Comparison of ENCODE assay signal across 13 cellular contexts in the genomic region with DNA sequence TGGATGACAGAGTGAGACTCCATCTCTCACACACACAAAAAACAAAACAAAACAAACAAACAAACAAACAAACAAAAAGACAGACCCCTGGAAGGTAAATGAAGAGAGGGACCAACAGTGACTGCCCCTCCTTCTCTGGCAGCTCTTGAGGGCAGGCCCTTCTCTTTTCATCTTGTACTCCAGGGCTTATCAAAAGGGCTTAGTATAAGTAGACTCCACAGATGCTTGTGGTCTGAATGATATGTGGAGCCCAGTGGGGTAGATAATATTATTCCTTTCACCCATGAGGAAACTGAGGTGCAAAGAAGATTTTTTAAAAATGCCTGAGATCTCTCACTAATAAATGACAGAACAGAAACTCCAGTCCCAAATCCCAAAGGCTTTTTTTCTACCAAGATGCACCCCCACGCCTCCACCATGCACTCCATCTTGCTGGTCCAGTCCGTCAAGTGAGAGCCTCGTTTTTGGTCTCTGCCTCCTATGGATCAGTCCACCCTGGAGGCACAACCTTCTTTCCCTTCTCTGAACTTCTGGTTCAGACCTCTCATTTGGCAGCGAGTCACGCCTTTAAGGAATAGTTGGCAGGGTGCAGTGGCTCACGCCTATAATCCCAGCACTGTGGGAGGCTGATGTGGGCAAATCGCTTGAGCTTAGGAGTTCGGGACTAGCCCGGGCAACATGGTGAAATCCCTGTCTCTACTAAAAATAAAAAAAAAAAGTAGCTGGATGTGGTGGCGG. TPM values are rescaled to one million over a fixed set of nuclear protein-coding genes. Genes with fewer than 3 reads are reported as not detected.
DNase-seq lines count a peak whose midpoint lies in the region; ATAC-seq and TF ChIP-seq lines count a peak whose summit lies in the region.
"Had no signal": no experiment of that assay in that cellular context is flagged by ENCODE, and none has a peak within 500 bp of the region (broad histone marks: within the 10 kb centered on the region; RNA-seq: fewer than 3 reads in every experiment).

No MANE protein-coding gene starts in this region.

- H3K27ac Mint-ChIP-seq in activated CD8-positive, alpha-beta T cell treated with anti-CD3 and anti-CD28 coated beads for 36 hours: peak overlapping the region; percentile 39
- H3K27ac Mint-ChIP-seq in activated CD8-positive, alpha-beta T cell treated with anti-CD3 and anti-CD28 coated beads, Interleukin-2, amount 10 ng/mL, durations not matched to agents 7 days and 5 days: no peak overlapping the region
- peak overlapping the region; percentile 72 for H3K27ac Mint-ChIP-seq in activated naive CD8-positive, alpha-beta T cell
- peak overlapping the region in 3 of 6 donors; percentile 52 to 84 (median 78) for H3K27ac Mint-ChIP-seq in naive B cell

- no peak for TF ChIP-seq CTCF in activated CD8-positive, alpha-beta T cell treated with anti-CD3 and anti-CD28 coated beads for 36 hours (IDR thresholded peaks at IDR 0.05)
- no peak for TF ChIP-seq CTCF in HEK293 (tag by site-specific recombination; IDR thresholded peaks at IDR 0.05)

- POLR2A ChIA-PET in activated CD8-positive, alpha-beta T cell treated with anti-CD3 and anti-CD28 coated beads for 36 hours (lab: Charles Lee): interaction anchor here (0.7 to 18.4 kb wide), 16 partner anchors 12 to 341 kb away, joined by 3 to 326 read pairs (median 5); partner anchors contain the start of genes N4BP2 and RHOH
- POLR2A ChIA-PET in activated CD8-positive, alpha-beta T cell treated with anti-CD3 and anti-CD28 coated beads, Interleukin-2, amount 10 ng/mL, durations not matched to agents 7 days and 5 days (lab: Charles Lee): interaction anchor here (0.8 to 3.9 kb wide), 10 partner anchors 10 to 262 kb away, joined by 3 to 34 read pairs (median 5); partner anchors contain the start of gene N4BP2
- POLR2A ChIA-PET in HEK293 (lab: Yijun Ruan, JAX): no interaction called here

- no peaks in the 10 kb centered on the region for H3K36me3 ChIP-seq in HEK293 (ENCODE audit: control insufficient read depth in 2 of 2, insufficient read depth in 1 of 2, low read length in 2 of 2)
- H3K36me3 ChIP-seq: adrenal gland, thoracic aorta had no signal

- no peak for DNase-seq in activated CD8-positive, alpha-beta T cell treated with anti-CD3 and anti-CD28 coated beads for 36 hours
- DNase-seq in activated CD8-positive, alpha-beta T cell treated with anti-CD3 and anti-CD28 coated beads, Interleukin-2, amount 10 ng/mL, durations not matched to agents 7 days and 5 days: no peak
- DNase-seq in naive B cell (no peak), NCI-H2227 treated with DMSO at 0.1 percent for 48 hours (lab: John Stamatoyannopoulos, UW) (no peak)
- no peak for DNase-seq in central memory CD4-positive, alpha-beta T cell
- DNase-seq in stimulated activated CD4-positive, alpha-beta T cell treated with anti-CD3 and anti-CD28 coated beads, Interleukin-2, amount 100 ng/mL, for 48 hours: no peak
- DNase-seq: cortex of kidney, DMS153, NCI-H1092 treated with DMSO at 0.1 percent for 48 hours had no signal

- H3K4me1 ChIP-seq in HEK293 (ENCODE audit: control insufficient read depth, insufficient read depth, low read length): 0 out of 2 replicates have a peak, but pooled peaks cover 3% of the 10 kb centered on the region

- H3K36me3 Mint-ChIP-seq in activated CD8-positive, alpha-beta T cell treated with anti-CD3 and anti-CD28 coated beads for 36 hours (ENCODE audit: low read depth): no peaks in the 10 kb centered on the region
- no peaks in the 10 kb centered on the region for H3K36me3 Mint-ChIP-seq in activated CD8-positive, alpha-beta T cell treated with anti-CD3 and anti-CD28 coated beads, Interleukin-2, amount 10 ng/mL, durations not matched to agents 7 days and 5 days (ENCODE audit: low read depth)
- no peaks in the 10 kb centered on the region for H3K36me3 Mint-ChIP-seq in activated naive CD8-positive, alpha-beta T cell
- no peaks in the 10 kb centered on the region for H3K36me3 Mint-ChIP-seq in naive B cell

- no peaks in the 10 kb centered on the region for H3K9me3 Mint-ChIP-seq in activated CD8-positive, alpha-beta T cell treated with anti-CD3 and anti-CD28 coated beads for 36 hours
- no peaks in the 10 kb centered on the region for H3K9me3 Mint-ChIP-seq in activated CD8-positive, alpha-beta T cell treated with anti-CD3 and anti-CD28 coated beads, Interleukin-2, amount 10 ng/mL, durations not matched to agents 7 days and 5 days (ENCODE audit: insufficient read depth)
- H3K9me3 Mint-ChIP-seq in activated naive CD8-positive, alpha-beta T cell (ENCODE audit: low read depth): no peaks in the 10 kb centered on the region
- no peaks in the 10 kb centered on the region for H3K9me3 Mint-ChIP-seq in naive B cell

- H3K4me3 ChIP-seq in HEK293 (ENCODE audit: low read depth, low read length): no peak overlapping the region

- no peak overlapping the region for H3K27ac ChIP-seq in HEK293 (ENCODE audit: extremely low read depth, low read depth, low read length)

- intact Hi-C loops in activated CD8-positive, alpha-beta T cell treated with anti-CD3 and anti-CD28 coated beads for 36 hours (cut with micrococcal nuclease): loop anchor here (10.0 kb wide), 1 partner anchor 623 kb away; the partner anchor contains the start of gene UBE2K

- H3K4me1 Mint-ChIP-seq in activated CD8-positive, alpha-beta T cell treated with anti-CD3 and anti-CD28 coated beads for 36 hours (ENCODE audit: low read depth): peaks cover 60% of the 10 kb centered on the region
- H3K4me1 Mint-ChIP-seq in activated CD8-positive, alpha-beta T cell treated with anti-CD3 and anti-CD28 coated beads, Interleukin-2, amount 10 ng/mL, durations not matched to agents 7 days and 5 days (ENCODE audit: low read depth): peaks cover 53% of the 10 kb centered on the region
- peaks cover 55% of the 10 kb centered on the region for H3K4me1 Mint-ChIP-seq in activated naive CD8-positive, alpha-beta T cell (ENCODE audit: low read depth)
- peaks cover 13 to 22% (median 21%) of the 10 kb centered on the region in 3 donors for H3K4me1 Mint-ChIP-seq in naive B cell

- H3K27me3 Mint-ChIP-seq in activated CD8-positive, alpha-beta T cell treated with anti-CD3 and anti-CD28 coated beads for 36 hours: no peaks in the 10 kb centered on the region
- H3K27me3 Mint-ChIP-seq in activated CD8-positive, alpha-beta T cell treated with anti-CD3 and anti-CD28 coated beads, Interleukin-2, amount 10 ng/mL, durations not matched to agents 7 days and 5 days (ENCODE audit: low read depth): no peaks in the 10 kb centered on the region
- H3K27me3 Mint-ChIP-seq in activated naive CD8-positive, alpha-beta T cell: no peaks in the 10 kb centered on the region
- H3K27me3 Mint-ChIP-seq in naive B cell: no peaks in the 10 kb centered on the region

- H3K9me3 ChIP-seq in HEK293 (ENCODE audit: control insufficient read depth, insufficient read depth, low read depth, low read length): no peaks in the 10 kb centered on the region
- H3K9me3 ChIP-seq: adrenal gland, thoracic aorta had no signal

- H3K4me3 Mint-ChIP-seq in activated CD8-positive, alpha-beta T cell treated with anti-CD3 and anti-CD28 coated beads for 36 hours: peak overlapping the region; percentile 34
- no peak overlapping the region for H3K4me3 Mint-ChIP-seq in activated CD8-positive, alpha-beta T cell treated with anti-CD3 and anti-CD28 coated beads, Interleukin-2, amount 10 ng/mL, durations not matched to agents 7 days and 5 days
- peak overlapping the region; percentile 67 for H3K4me3 Mint-ChIP-seq in activated naive CD8-positive, alpha-beta T cell
- H3K4me3 Mint-ChIP-seq in naive B cell: peak overlapping the region in 5 of 8 donors; percentile 36 to 85 (median 47)

- CTCF ChIA-PET in activated CD8-positive, alpha-beta T cell treated with anti-CD3 and anti-CD28 coated beads for 36 hours (lab: Charles Lee): interaction anchor here (0.7 to 4.4 kb wide), 40 partner anchors 8 to 528 kb away, joined by 3 to 49 read pairs (median 7); partner anchors contain the start of genes N4BP2 and RHOH
- CTCF ChIA-PET in activated CD8-positive, alpha-beta T cell treated with anti-CD3 and anti-CD28 coated beads, Interleukin-2, amount 10 ng/mL, durations not matched to agents 7 days and 5 days (lab: Charles Lee): interaction anchor here (0.8 to 2.8 kb wide), 47 partner anchors 8 to 849 kb away, joined by 3 to 81 read pairs (median 8); partner anchors contain the start of genes N4BP2, PDS5A and RHOH
- CTCF ChIA-PET in HEK293 (lab: Yijun Ruan, JAX): interaction anchor here (0.6 to 1.8 kb wide), 8 partner anchors 8 to 410 kb away, joined by 3 to 15 read pairs (median 4); no protein-coding TSS in a partner anchor

- ATAC-seq in activated CD8-positive, alpha-beta T cell treated with anti-CD3 and anti-CD28 coated beads for 36 hours: no peak
- ATAC-seq in activated CD8-positive, alpha-beta T cell treated with anti-CD3 and anti-CD28 coated beads, Interleukin-2, amount 10 ng/mL, durations not matched to agents 7 days and 5 days: no peak
- ATAC-seq in naive B cell (ENCODE audit: low read depth in 2 of 2): no peak

TF ChIP-seq in HEK293, 187 proteins besides CTCF, POLR2A, EP300 and RAD21 (continues in another document):
- TF ChIP-seq MZF1 (tag by site-specific recombination; IDR thresholded peaks at IDR 0.05; ENCODE audit: borderline replicate concordance): no peak

RNA-seq across cellular contexts. Expression of gene CHRNA9, which starts 17.0 kb away (rescaled TPM):
- total RNA-seq in activated CD8-positive, alpha-beta T cell treated with anti-CD3 and anti-CD28 coated beads for 36 hours: under 1 TPM; 0.11 to 0.38 TPM
- total RNA-seq in activated CD8-positive, alpha-beta T cell treated with anti-CD3 and anti-CD28 coated beads, Interleukin-2, amount 10 ng/mL, durations not matched to agents 7 days and 5 days: under 1 TPM; 0.26 to 0.82 TPM
- polyA plus RNA-seq in naive B cell (ENCODE audit: low read depth in 6 of 6): under 1 TPM in 1 of 6 donors, not detected in 5; 0.25 TPM
- total RNA-seq: adrenal gland, thoracic aorta had no signal
- polyA plus RNA-seq: adrenal gland had no signal
